In the genomic region with DNA sequence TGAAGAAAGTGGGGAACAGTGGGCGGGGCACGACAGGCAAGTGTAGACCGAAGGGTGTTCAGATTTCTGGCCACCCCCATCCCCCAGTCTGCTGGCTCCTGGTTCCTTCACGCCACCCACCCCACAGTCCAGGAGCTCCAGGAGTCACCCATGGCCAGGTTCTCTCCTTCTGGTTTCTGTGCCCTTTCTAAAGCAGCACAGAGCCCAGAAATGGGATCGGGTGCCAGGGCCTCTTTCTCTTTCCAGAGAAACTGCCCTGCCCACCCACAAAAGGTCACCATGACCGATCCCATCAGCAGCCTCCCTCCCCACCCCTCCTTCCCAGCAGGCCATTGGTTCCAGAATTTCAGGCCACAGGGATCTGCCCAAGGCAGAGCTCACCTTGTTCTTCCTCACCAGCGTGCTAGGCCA, we compare ENCODE assay signal across 25 cellular contexts.
"Had no signal": no experiment of that assay in that cellular context is flagged by ENCODE, and none has a peak within 500 bp of the region (broad histone marks: within the 10 kb centered on the region; RNA-seq: fewer than 3 reads in every experiment).

No MANE protein-coding gene starts in this region.

- DNase-seq: activated CD4-positive, alpha-beta T cell treated with anti-CD3 and anti-CD28 coated beads for 48 hours; activated CD4-positive, alpha-beta T cell treated with anti-CD3 and anti-CD28 coated beads, Interleukin-2, amount 50 U/mL, for 4 hours; activated CD4-positive, CD25-positive, alpha-beta regulatory T cell treated with anti-CD3 and anti-CD28 coated beads, Interleukin-2, amount 50 U/mL, for 72 hours; activated CD8-positive, alpha-beta memory T cell treated with anti-CD3 and anti-CD28 coated beads, Interleukin-2, amount 10 ng/mL, durations not matched to agents 7 days and 5 days; activated CD8-positive, alpha-beta T cell treated with anti-CD3 and anti-CD28 coated beads, Interleukin-2, amount 10 ng/mL, durations not matched to agents 7 days and 5 days; activated effector memory CD4-positive, alpha-beta T cell treated with Interleukin-2 at 50 U/mL for 16 hours; activated naive CD4-positive, alpha-beta T cell; activated T-cell treated with anti-CD3 and anti-CD28 coated beads, Interleukin-2, amount 50 U/mL, for 24 hours; aorta; Kasumi-1; KBM-7; NCI-H146; NCI-H187 treated with DMSO at 0.1 percent for 48 hours; NCI-H2081 treated with DMSO at 0.1 percent for 48 hours; NCI-H2227 treated with DMSO at 0.1 percent for 48 hours; NCI-H510A; NCI-H69; NK-92 treated with Interleukin-12 subunit alpha and Interleukin-12 subunit beta, amount 100 ng/mL, for 24 hours; OCI-M1; SHP77 had no signal

- H3K27ac ChIP-seq: Peyer's patch, RWPE1, SJSA1 had no signal

- ATAC-seq: activated CD8-positive, alpha-beta memory T cell treated with anti-CD3 and anti-CD28 coated beads, Interleukin-2, amount 10 ng/mL, durations not matched to agents 7 days and 5 days; activated CD8-positive, alpha-beta T cell treated with anti-CD3 and anti-CD28 coated beads, Interleukin-2, amount 10 ng/mL, durations not matched to agents 7 days and 5 days; SK-N-SH treated with all-trans-retinoic acid at 6 μM for 48 hours had no signal

- H3K27me3 ChIP-seq: Peyer's patch had no signal

- FAIRE-seq: bronchial epithelial cell had no signal

- H3K9me3 ChIP-seq: Peyer's patch, SJSA1 had no signal

- H3K4me3 ChIP-seq: Peyer's patch, SJSA1 had no signal

- H3K36me3 ChIP-seq: Peyer's patch had no signal
